Comparison of ENCODE assay signal across 1 cellular context in the genomic region with DNA sequence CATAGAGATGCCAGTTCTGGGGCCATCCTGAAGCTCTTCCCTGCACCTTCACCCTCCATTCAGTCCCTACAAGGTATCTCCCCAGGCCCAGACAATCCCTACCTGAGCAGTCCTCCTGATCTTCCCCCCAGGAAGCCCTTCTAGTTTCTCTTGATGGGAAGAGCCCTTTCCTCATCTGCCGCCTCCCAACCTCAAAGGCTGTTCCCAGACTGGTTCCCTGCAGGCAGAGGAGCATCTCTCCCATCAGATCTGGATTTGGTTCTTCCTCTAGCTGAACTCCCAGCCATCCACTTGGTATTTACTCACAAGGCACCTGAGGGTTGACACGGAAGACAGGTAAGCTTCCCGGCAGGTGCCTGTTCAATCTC.
TF ChIP-seq lines count a peak whose summit lies in the region.

No MANE protein-coding gene starts in this region.

TF ChIP-seq in IMR-90, 13 proteins besides CTCF, POLR2A, EP300 and RAD21:
- TF ChIP-seq SMC3 (IDR thresholded peaks at IDR 0.05; ENCODE audit: low read depth, low read length) (no peak), RFX5 (IDR thresholded peaks at IDR 0.05; ENCODE audit: low read depth, low read length) (no peak), CEBPB (IDR thresholded peaks at IDR 0.05; ENCODE audit: low read depth, low read length) (no peak), BHLHE40 (IDR thresholded peaks at IDR 0.05; ENCODE audit: low read depth, low read length) (no peak), NFE2L2 (IDR thresholded peaks at IDR 0.05; ENCODE audit: low read depth, low read length) (no peak), FOS (IDR thresholded peaks at IDR 0.05; ENCODE audit: low read depth, low read length) (no peak), CHD1 (IDR thresholded peaks at IDR 0.05; ENCODE audit: low read depth, low read length) (no peak), MAZ (IDR thresholded peaks at IDR 0.05; ENCODE audit: borderline replicate concordance, low read depth, low read length) (no peak), RCOR1 (IDR thresholded peaks at IDR 0.05; ENCODE audit: insufficient replicate concordance, low read length) (no peak), MXI1 (IDR thresholded peaks at IDR 0.05; ENCODE audit: borderline replicate concordance, low read depth, low read length) (no peak), ELK1 (IDR thresholded peaks at IDR 0.05; ENCODE audit: borderline replicate concordance, low read depth, low read length) (no peak), MAFK (IDR thresholded peaks at IDR 0.05; ENCODE audit: low read depth, low read length) (no peak)
- TF ChIP-seq, protein P1, sequence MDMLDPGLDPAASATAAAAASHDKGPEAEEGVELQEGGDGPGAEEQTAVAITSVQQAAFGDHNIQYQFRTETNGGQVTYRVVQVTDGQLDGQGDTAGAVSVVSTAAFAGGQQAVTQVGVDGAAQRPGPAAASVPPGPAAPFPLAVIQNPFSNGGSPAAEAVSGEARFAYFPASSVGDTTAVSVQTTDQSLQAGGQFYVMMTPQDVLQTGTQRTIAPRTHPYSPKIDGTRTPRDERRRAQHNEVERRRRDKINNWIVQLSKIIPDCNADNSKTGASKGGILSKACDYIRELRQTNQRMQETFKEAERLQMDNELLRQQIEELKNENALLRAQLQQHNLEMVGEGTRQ (IDR thresholded peaks at IDR 0.05; ENCODE audit: low read depth, low read length): no peak
